12 cellular contexts compared by ENCODE assay signal in genomic region chr11:67032830-67033555, GRCh38. TPM values are rescaled to one million over a fixed set of nuclear protein-coding genes. Genes with fewer than 3 reads are reported as not detected.
DNase-seq lines count a peak whose midpoint lies in the region; ATAC-seq, FAIRE-seq and TF ChIP-seq lines count a peak whose summit lies in the region.
"Had no signal": no experiment of that assay in that cellular context is flagged by ENCODE, and none has a peak within 500 bp of the region (broad histone marks: within the 10 kb centered on the region; RNA-seq: fewer than 3 reads in every experiment).

No MANE protein-coding gene starts in this region.

- H4K20me1 ChIP-seq in astrocyte (ENCODE audit: insufficient read depth, low read length) = peaks cover 5% of the 10 kb centered on the region

- no peaks in the 10 kb centered on the region for H3K27me3 ChIP-seq in astrocyte (ENCODE audit: insufficient read depth, low read length)

- H3K9me3 Mint-ChIP-seq in astrocyte (ENCODE audit: unreplicated experiment) = no peaks in the 10 kb centered on the region
- H3K9me3 Mint-ChIP-seq in stimulated activated naive B cell treated with anti-CD40 and anti-IgM and Interleukin-4, amounts not matched to agents 10 μg/mL and 1 μg/mL and 100 μg/mL, for 72 hours = no peaks in the 10 kb centered on the region
- H3K9me3 Mint-ChIP-seq in activated CD4-positive, alpha-beta memory T cell treated with anti-CD3 and anti-CD28 coated beads for 36 hours = no peaks in the 10 kb centered on the region
- H3K9me3 Mint-ChIP-seq: activated CD4-positive, alpha-beta T cell treated with anti-CD3 and anti-CD28 coated beads, Interleukin-2, amount 10 ng/mL, durations not matched to agents 7 days and 5 days had no signal

- no peak overlapping the region for H2AFZ ChIP-seq in astrocyte (ENCODE audit: low read depth, low read length)

- peaks cover 9% of the 10 kb centered on the region for H3K4me1 ChIP-seq in HEK293 (ENCODE audit: control insufficient read depth, insufficient read depth, low read length)
- H3K4me1 ChIP-seq in astrocyte (ENCODE audit: insufficient read depth, low read length) = peaks cover 34% of the 10 kb centered on the region

- intact Hi-C loops in activated CD4-positive, alpha-beta memory T cell treated with anti-CD3 and anti-CD28 coated beads for 36 hours (cut with micrococcal nuclease) = no loop called here

- POLR2A ChIA-PET in HEK293 (lab: Yijun Ruan, JAX) = interaction anchor here (0.6 kb wide), 2 partner anchors 11 to 553 kb away, joined by 3 to 4 read pairs; partner anchors contain the start of gene DPP3
- POLR2A ChIA-PET in activated CD4-positive, alpha-beta memory T cell treated with anti-CD3 and anti-CD28 coated beads for 36 hours (lab: Charles Lee) = no interaction called here

- peak overlapping the region; percentile 85 for H3K27ac Mint-ChIP-seq in astrocyte (ENCODE audit: unreplicated experiment)
- H3K27ac Mint-ChIP-seq in stimulated activated naive B cell treated with anti-CD40 and anti-IgM and Interleukin-4, amounts not matched to agents 10 μg/mL and 1 μg/mL and 100 μg/mL, for 72 hours = peak overlapping the region; percentile 52
- no peak overlapping the region for H3K27ac Mint-ChIP-seq in activated CD4-positive, alpha-beta memory T cell treated with anti-CD3 and anti-CD28 coated beads for 36 hours
- H3K27ac Mint-ChIP-seq: activated CD4-positive, alpha-beta T cell treated with anti-CD3 and anti-CD28 coated beads, Interleukin-2, amount 10 ng/mL, durations not matched to agents 7 days and 5 days had no signal

- H3K27ac ChIP-seq in HEK293 (ENCODE audit: extremely low read depth, low read depth, low read length) = no peak overlapping the region
- H3K27ac ChIP-seq in astrocyte (ENCODE audit: low read depth, low read length) = peak overlapping the region; percentile 74

- H3K9me3 ChIP-seq in HEK293 (ENCODE audit: control insufficient read depth, insufficient read depth, low read depth, low read length) = no peaks in the 10 kb centered on the region
- H3K9me3 ChIP-seq in astrocyte (ENCODE audit: insufficient read depth, low read depth, low read length) = no peaks in the 10 kb centered on the region

- H3K9ac ChIP-seq in astrocyte (ENCODE audit: low read length) = peak overlapping the region; percentile 72

- H3K4me1 Mint-ChIP-seq in astrocyte (ENCODE audit: low read depth, unreplicated experiment) = peaks cover 29% of the 10 kb centered on the region
- H3K4me1 Mint-ChIP-seq in stimulated activated naive B cell treated with anti-CD40 and anti-IgM and Interleukin-4, amounts not matched to agents 10 μg/mL and 1 μg/mL and 100 μg/mL, for 72 hours = peaks cover 11 to 12% of the 10 kb centered on the region in 2 donors
- H3K4me1 Mint-ChIP-seq in activated CD4-positive, alpha-beta memory T cell treated with anti-CD3 and anti-CD28 coated beads for 36 hours (ENCODE audit: low read depth) = no peaks in the 10 kb centered on the region
- H3K4me1 Mint-ChIP-seq: activated CD4-positive, alpha-beta T cell treated with anti-CD3 and anti-CD28 coated beads, Interleukin-2, amount 10 ng/mL, durations not matched to agents 7 days and 5 days had no signal

- FAIRE-seq in astrocyte (lab: Jason Lieb, UNC) = no peak

- DNase-seq in astrocyte (ENCODE audit: low read depth) = peak; percentile 91
- DNase-seq in iris pigment epithelial cell (ENCODE audit: low read depth) = peak; percentile 96
- no peak for DNase-seq in stimulated activated naive B cell treated with anti-CD40 and anti-IgM and Interleukin-4, amounts not matched to agents 10 μg/mL and 1 μg/mL and 100 μg/mL, for 72 hours
- DNase-seq in D341Med (ENCODE audit: low spot score) = no peak
- no peak for DNase-seq in activated CD4-positive, alpha-beta memory T cell treated with anti-CD3 and anti-CD28 coated beads for 36 hours
- no peak for DNase-seq in superior temporal gyrus (ENCODE audit: extremely low spot score)
- DNase-seq: activated CD4-positive, alpha-beta T cell treated with anti-CD3 and anti-CD28 coated beads, Interleukin-2, amount 10 ng/mL, durations not matched to agents 7 days and 5 days; mesendoderm; NCI-H510A had no signal

- H3K4me3 ChIP-seq in HEK293 (ENCODE audit: low read depth, low read length) = no peak overlapping the region
- H3K4me3 ChIP-seq in astrocyte (ENCODE audit: insufficient read depth, low read depth, low read length) = peak overlapping the region; percentile 31

- H3K79me2 ChIP-seq in astrocyte (ENCODE audit: insufficient read depth, low read length) = no peaks in the 10 kb centered on the region

- peaks cover 2% of the 10 kb centered on the region for H3K27me3 Mint-ChIP-seq in astrocyte (ENCODE audit: low read depth, unreplicated experiment)
- peaks cover 66 to 82% of the 10 kb centered on the region in 2 donors for H3K27me3 Mint-ChIP-seq in stimulated activated naive B cell treated with anti-CD40 and anti-IgM and Interleukin-4, amounts not matched to agents 10 μg/mL and 1 μg/mL and 100 μg/mL, for 72 hours
- H3K27me3 Mint-ChIP-seq in activated CD4-positive, alpha-beta memory T cell treated with anti-CD3 and anti-CD28 coated beads for 36 hours = peaks cover 26% of the 10 kb centered on the region

- CTCF ChIA-PET in HEK293 (lab: Yijun Ruan, JAX) = interaction anchor here (0.9 to 1.0 kb wide), 2 partner anchors 21 to 284 kb away, joined by 3 to 5 read pairs; no protein-coding TSS in a partner anchor
- CTCF ChIA-PET in activated CD4-positive, alpha-beta memory T cell treated with anti-CD3 and anti-CD28 coated beads for 36 hours (lab: Charles Lee) = interaction anchor here (0.8 kb wide), 1 partner anchor 10 kb away, joined by 3 read pairs; the partner anchor contains the start of gene SYT12

- H3K4me2 ChIP-seq in astrocyte (ENCODE audit: low read length) = peak overlapping the region; percentile 80

- H3K36me3 ChIP-seq in HEK293 (ENCODE audit: control insufficient read depth in 2 of 2, insufficient read depth in 1 of 2, low read length in 2 of 2) (no peaks in the 10 kb centered on the region), astrocyte (ENCODE audit: insufficient read depth, low read length) (no peaks in the 10 kb centered on the region)

- TF ChIP-seq CTCF in HEK293 (tag by site-specific recombination; IDR thresholded peaks at IDR 0.05) = no peak
- no peak for TF ChIP-seq CTCF in astrocyte (IDR thresholded peaks at IDR 0.05; ENCODE audit: insufficient read depth, low read depth, low read length)

- H3K36me3 Mint-ChIP-seq in astrocyte (ENCODE audit: low read depth, unreplicated experiment) = no peaks in the 10 kb centered on the region
- no peaks in the 10 kb centered on the region for H3K36me3 Mint-ChIP-seq in stimulated activated naive B cell treated with anti-CD40 and anti-IgM and Interleukin-4, amounts not matched to agents 10 μg/mL and 1 μg/mL and 100 μg/mL, for 72 hours
- H3K36me3 Mint-ChIP-seq in activated CD4-positive, alpha-beta memory T cell treated with anti-CD3 and anti-CD28 coated beads for 36 hours = no peaks in the 10 kb centered on the region

- ATAC-seq in stimulated activated naive B cell treated with anti-CD40 and anti-IgM and Interleukin-4, amounts not matched to agents 10 μg/mL and 1 μg/mL and 100 μg/mL, for 72 hours (replicated peaks) = no peak
- ATAC-seq in GM19035 (IDR thresholded peaks at IDR 0.05; ENCODE audit: unreplicated experiment) = no peak

- H3K4me3 Mint-ChIP-seq in astrocyte (ENCODE audit: unreplicated experiment) = no peak overlapping the region
- no peak overlapping the region for H3K4me3 Mint-ChIP-seq in stimulated activated naive B cell treated with anti-CD40 and anti-IgM and Interleukin-4, amounts not matched to agents 10 μg/mL and 1 μg/mL and 100 μg/mL, for 72 hours
- no peak overlapping the region for H3K4me3 Mint-ChIP-seq in activated CD4-positive, alpha-beta memory T cell treated with anti-CD3 and anti-CD28 coated beads for 36 hours
- H3K4me3 Mint-ChIP-seq: activated CD4-positive, alpha-beta T cell treated with anti-CD3 and anti-CD28 coated beads, Interleukin-2, amount 10 ng/mL, durations not matched to agents 7 days and 5 days had no signal

TF ChIP-seq in HEK293, 187 proteins besides CTCF, POLR2A, EP300 and RAD21:
- TF ChIP-seq GLI2 (tag by site-specific recombination; IDR thresholded peaks at IDR 0.05; ENCODE audit: borderline replicate concordance, low read depth) (no peak), GLIS1 (tag by site-specific recombination; IDR thresholded peaks at IDR 0.05) (peak; percentile 30; the same call in 1 of the 2 replicates)
TF ChIP-seq in HEK293: peak in this region for 1.

RNA-seq across cellular contexts. Expression of gene SYT12, which starts 10.1 kb away (rescaled TPM):
- 0.34 and 0.62 TPM in 2 replicates for total RNA-seq in astrocyte
- total RNA-seq in activated CD4-positive, alpha-beta memory T cell treated with anti-CD3 and anti-CD28 coated beads for 36 hours = not detected
- total RNA-seq: activated CD4-positive, alpha-beta T cell treated with anti-CD3 and anti-CD28 coated beads, Interleukin-2, amount 10 ng/mL, durations not matched to agents 7 days and 5 days had no signal

RNA-seq across cellular contexts. Expression of gene RHOD, which starts 23.7 kb away (rescaled TPM):
- 29.8 and 30.4 TPM in 2 replicates for total RNA-seq in astrocyte
- total RNA-seq in activated CD4-positive, alpha-beta memory T cell treated with anti-CD3 and anti-CD28 coated beads for 36 hours = under 1 TPM; 0.57 to 0.87 TPM

RNA-seq across cellular contexts. Expression of gene C11orf86, which starts 57.9 kb away (rescaled TPM):
- not detected in 2 replicates for total RNA-seq in astrocyte
- total RNA-seq in activated CD4-positive, alpha-beta memory T cell treated with anti-CD3 and anti-CD28 coated beads for 36 hours = not detected
- total RNA-seq: activated CD4-positive, alpha-beta T cell treated with anti-CD3 and anti-CD28 coated beads, Interleukin-2, amount 10 ng/mL, durations not matched to agents 7 days and 5 days; dermis microvascular lymphatic vessel endothelial cell had no signal

Comparison
In these comparisons a context has a peak if more than half of its experiments do, and no peak if none do; other contexts are left out.
1. DNase-seq: peak in astrocyte (single experiment) and iris pigment epithelial cell (single experiment); none in stimulated activated naive B cell treated with anti-CD40 and anti-IgM and Interleukin-4, amounts not matched to agents 10 μg/mL and 1 μg/mL and 100 μg/mL, for 72 hours (single experiment), D341Med (single experiment), activated CD4-positive, alpha-beta memory T cell treated with anti-CD3 and anti-CD28 coated beads for 36 hours (single experiment) and superior temporal gyrus (single experiment).
2. RNA of gene RHOD, which starts 23.7 kb away (total RNA-seq): 29.8 to 30.4 TPM in astrocyte; 0.57 to 0.87 TPM in activated CD4-positive, alpha-beta memory T cell treated with anti-CD3 and anti-CD28 coated beads for 36 hours; every median in the first group is over 10 times any median in the second.